In the genomic region with DNA sequence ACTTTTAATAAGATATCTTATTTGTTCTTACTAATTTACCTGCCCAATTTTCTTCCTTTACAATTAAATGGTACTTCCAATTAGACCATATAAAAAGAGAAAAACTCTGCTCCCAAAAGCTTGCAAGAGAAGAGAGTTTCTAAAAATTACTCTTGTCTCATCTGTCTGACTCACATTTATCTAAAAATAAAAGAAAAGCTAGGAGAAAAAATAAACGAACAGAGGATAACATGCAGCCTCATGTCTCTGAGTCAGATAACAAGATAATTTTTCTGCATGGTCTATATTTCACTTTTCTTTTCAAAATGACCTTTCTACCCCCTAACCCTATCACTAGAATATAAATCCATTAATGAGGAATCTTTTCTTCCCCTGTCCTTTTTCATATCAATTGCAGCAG, we compare ENCODE assay signal across 15 cellular contexts.
DNase-seq lines count a peak whose midpoint lies in the region; ATAC-seq and TF ChIP-seq lines count a peak whose summit lies in the region.
"Had no signal": no experiment of that assay in that cellular context is flagged by ENCODE, and none has a peak within 500 bp of the region (broad histone marks: within the 10 kb centered on the region; RNA-seq: fewer than 3 reads in every experiment).

No MANE protein-coding gene starts in this region.

- no peak overlapping the region for H2AFZ ChIP-seq in mammary epithelial cell (ENCODE audit: low read depth, low read length)

- DNase-seq in mammary epithelial cell, result peak; percentile 15
- no peak for DNase-seq in breast epithelium (ENCODE audit: low spot score in 2 of 2)
- no peak for DNase-seq in coronary artery (ENCODE audit: low spot score)
- DNase-seq in myocyte (ENCODE audit: low read depth), result peak; percentile 70
- DNase-seq in uterus, result no peak
- DNase-seq in medulla oblongata (ENCODE audit: extremely low spot score), result no peak
- DNase-seq in body of pancreas, result no peak
- DNase-seq: activated CD4-positive, alpha-beta T cell treated with anti-CD3 and anti-CD28 coated beads for 48 hours; CD8-positive, alpha-beta memory T cell; mucosa of descending colon; NCI-H2107; T-helper 2 cell; trophoblast cell had no signal

- no peak for ATAC-seq in HG02973 (IDR thresholded peaks at IDR 0.05; ENCODE audit: unreplicated experiment)
- ATAC-seq in body of pancreas, result no peak
- ATAC-seq: mucosa of descending colon had no signal

- H3K9ac ChIP-seq in mammary epithelial cell (ENCODE audit: insufficient read depth, low read length), result no peak overlapping the region

- TF ChIP-seq CTCF in mammary epithelial cell (conservative IDR thresholded peaks at IDR 0.05 in 1 of 2, IDR thresholded peaks at IDR 0.05 in 1 of 2; ENCODE audit: extremely low read depth in 1 of 2, insufficient read depth in 1 of 2, low read depth in 1 of 2, low read length in 2 of 2), result no peak
- no peak for TF ChIP-seq CTCF in breast epithelium (IDR thresholded peaks at IDR 0.05)
- TF ChIP-seq CTCF in coronary artery (IDR thresholded peaks at IDR 0.05), result no peak
- TF ChIP-seq CTCF in uterus (IDR thresholded peaks at IDR 0.05), result no peak
- TF ChIP-seq CTCF in body of pancreas (IDR thresholded peaks at IDR 0.05), result no peak

- TF ChIP-seq POLR2A in breast epithelium (IDR thresholded peaks at IDR 0.05) (no peak), uterus (IDR thresholded peaks at IDR 0.05) (no peak), body of pancreas (IDR thresholded peaks at IDR 0.05) (no peak)

- intact Hi-C loops in mammary epithelial cell (cut with micrococcal nuclease) (no loop called here), breast epithelium (cut with DNase I; ENCODE audit: low total_unique reads) (no loop called here), uterus (cut with DNase I; ENCODE audit: low total_unique reads) (no loop called here), body of pancreas (cut with DNase I) (no loop called here)

- H3K4me3 ChIP-seq in mammary epithelial cell (replicated peaks in 1 of 3; ENCODE audit: insufficient read depth in 1 of 3, low read depth in 2 of 3, low read length in 3 of 3) (no peak overlapping the region), breast epithelium (no peak overlapping the region), coronary artery (no peak overlapping the region), uterus (no peak overlapping the region), body of pancreas (no peak overlapping the region)
- H3K4me3 ChIP-seq: mucosa of descending colon had no signal

- in situ Hi-C loops in mammary epithelial cell (cut with MboI; ENCODE audit: low sequenced_read_pairs in 2 of 2), result no loop called here

- H3K27me3 ChIP-seq in mammary epithelial cell (ENCODE audit: insufficient read depth, low read length) (no peaks in the 10 kb centered on the region), breast epithelium (no peaks in the 10 kb centered on the region), uterus (no peaks in the 10 kb centered on the region), body of pancreas (no peaks in the 10 kb centered on the region)

- H3K4me2 ChIP-seq in mammary epithelial cell (ENCODE audit: insufficient read depth, low read depth, low read length), result no peak overlapping the region

- dilution Hi-C loops in mammary epithelial cell (cut with HindIII; ENCODE audit: low sequenced_read_pairs), result no loop called here

- BruUV-seq in mammary epithelial cell (replicated peaks; lab: Mats Ljungman, UMichigan), result no TSS peak

- H3K79me2 ChIP-seq in mammary epithelial cell (ENCODE audit: insufficient read depth, low read length), result no peaks in the 10 kb centered on the region

- H3K27ac ChIP-seq in mammary epithelial cell (ENCODE audit: insufficient read depth, low read depth, low read length), result no peak overlapping the region
- no peak overlapping the region for H3K27ac ChIP-seq in breast epithelium
- peak overlapping the region; percentile 60 to 71 for H3K27ac ChIP-seq in coronary artery
- peak overlapping the region; percentile 58 to 92 for H3K27ac ChIP-seq in uterus
- no peak overlapping the region for H3K27ac ChIP-seq in body of pancreas
- H3K27ac ChIP-seq: 22Rv1 had no signal

- H3K9me3 ChIP-seq in mammary epithelial cell (replicated peaks; ENCODE audit: insufficient read depth, low read length), result no peaks in the 10 kb centered on the region
- no peaks in the 10 kb centered on the region for H3K9me3 ChIP-seq in breast epithelium
- H3K9me3 ChIP-seq in uterus, result no peaks in the 10 kb centered on the region
- H3K9me3 ChIP-seq in body of pancreas, result no peaks in the 10 kb centered on the region
- H3K9me3 ChIP-seq: mucosa of descending colon had no signal

- CTCF ChIA-PET in mammary epithelial cell (lab: Charles Lee; ENCODE audit: low non-redundant PET), result no interaction called here

- no peaks in the 10 kb centered on the region for H3K36me3 ChIP-seq in mammary epithelial cell (ENCODE audit: insufficient read depth, low read length)
- no peaks in the 10 kb centered on the region for H3K36me3 ChIP-seq in breast epithelium
- no peaks in the 10 kb centered on the region for H3K36me3 ChIP-seq in uterus
- no peaks in the 10 kb centered on the region for H3K36me3 ChIP-seq in body of pancreas (replicated peaks in 1 of 2; ENCODE audit: insufficient read depth in 1 of 2, low read depth in 2 of 2)

- no peaks in the 10 kb centered on the region for H3K4me1 ChIP-seq in mammary epithelial cell (ENCODE audit: insufficient read depth, low read length)
- no peaks in the 10 kb centered on the region for H3K4me1 ChIP-seq in breast epithelium
- peaks cover 0 to 18% of the 10 kb centered on the region in 2 donors for H3K4me1 ChIP-seq in uterus
- H3K4me1 ChIP-seq in body of pancreas, result no peaks in the 10 kb centered on the region

- 0% methylated on average over 1 of the region's 1 CpG for WGBS in mammary epithelial cell (ENCODE audit: low coverage, missing lambda C conversion rate)
- WGBS in body of pancreas, 2 donors, result 28 to 30% methylated on average over 1 of the region's 1 CpG

- no peaks in the 10 kb centered on the region for H4K20me1 ChIP-seq in mammary epithelial cell (ENCODE audit: insufficient read depth, low read length)

Comparison
In these comparisons a context has a peak if more than half of its experiments do, and no peak if none do; other contexts are left out.
1. DNase-seq: peak in mammary epithelial cell (single experiment) and myocyte (single experiment); none in breast epithelium (0 of 2), coronary artery (single experiment), uterus (0 of 2), medulla oblongata (single experiment) and body of pancreas (0 of 4).
2. H3K27ac ChIP-seq: peak in coronary artery (2 of 2) and uterus (2 of 2); none in mammary epithelial cell (single experiment), breast epithelium (0 of 2) and body of pancreas (0 of 4).